ENCODE assay signal across 15 cellular contexts in genomic region chr5:157560560-157560959, GRCh38. TPM values are rescaled to one million over a fixed set of nuclear protein-coding genes. Genes with fewer than 3 reads are reported as not detected.
DNase-seq lines count a peak whose midpoint lies in the region; ATAC-seq and TF ChIP-seq lines count a peak whose summit lies in the region.
"Had no signal": no experiment of that assay in that cellular context is flagged by ENCODE, and none has a peak within 500 bp of the region (broad histone marks: within the 10 kb centered on the region; RNA-seq: fewer than 3 reads in every experiment).

No MANE protein-coding gene starts in this region.

- ATAC-seq in Right ventricle myocardium inferior (no peak), upper lobe of right lung (no peak)
- ATAC-seq in activated CD8-positive, alpha-beta memory T cell treated with anti-CD3 and anti-CD28 coated beads, Interleukin-2, amount 10 ng/mL, durations not matched to agents 7 days and 5 days: no peak

- no peak for TF ChIP-seq EP300 in transverse colon (IDR thresholded peaks at IDR 0.05; ENCODE audit: low read depth)

- H3K9me3 ChIP-seq in right atrium auricular region (no peaks in the 10 kb centered on the region), muscle layer of duodenum (ENCODE audit: control insufficient read depth in 1 of 2, low read length in 2 of 2) (no peaks in the 10 kb centered on the region), transverse colon (no peaks in the 10 kb centered on the region), upper lobe of right lung (no peaks in the 10 kb centered on the region)

- H3K27me3 Mint-ChIP-seq in chondrocyte (ENCODE audit: low read depth): no peaks in the 10 kb centered on the region
- H3K27me3 Mint-ChIP-seq in activated CD8-positive, alpha-beta memory T cell treated with anti-CD3 and anti-CD28 coated beads, Interleukin-2, amount 10 ng/mL, durations not matched to agents 7 days and 5 days: no peaks in the 10 kb centered on the region

- peaks cover 4% of the 10 kb centered on the region for H3K36me3 Mint-ChIP-seq in chondrocyte (ENCODE audit: low read depth)
- H3K36me3 Mint-ChIP-seq in activated CD8-positive, alpha-beta memory T cell treated with anti-CD3 and anti-CD28 coated beads, Interleukin-2, amount 10 ng/mL, durations not matched to agents 7 days and 5 days: peaks cover 90% of the 10 kb centered on the region

- no peaks in the 10 kb centered on the region for H3K27me3 ChIP-seq in right atrium auricular region
- H3K27me3 ChIP-seq in muscle layer of duodenum (ENCODE audit: low read depth, low read length): no peaks in the 10 kb centered on the region
- no peaks in the 10 kb centered on the region for H3K27me3 ChIP-seq in transverse colon
- no peaks in the 10 kb centered on the region for H3K27me3 ChIP-seq in upper lobe of right lung

- intact Hi-C loops in Right ventricle myocardium inferior (cut with DNase I): no loop called here
- intact Hi-C loops in transverse colon (cut with DNase I; ENCODE audit: low total_unique reads): no loop called here
- intact Hi-C loops in upper lobe of right lung (cut with DNase I): loop anchor here (10.0 kb wide), 1 partner anchor 56 kb away; no protein-coding TSS in a partner anchor

- no peak for TF ChIP-seq CTCF in right atrium auricular region (IDR thresholded peaks at IDR 0.05)
- no peak for TF ChIP-seq CTCF in chondrocyte (IDR thresholded peaks at IDR 0.05)
- no peak for TF ChIP-seq CTCF in transverse colon (IDR thresholded peaks at IDR 0.05)
- TF ChIP-seq CTCF in upper lobe of right lung (IDR thresholded peaks at IDR 0.05): no peak

- in situ Hi-C loops in transverse colon (cut with MboI; ENCODE audit: low pct_ligation_motif_present in 1 of 4, low pct_unique_long_range_greater_than_20kb in 1 of 4, low sequenced_read_pairs in 3 of 4): no loop called here

- no peak for TF ChIP-seq POLR2A in transverse colon (IDR thresholded peaks at IDR 0.05)

- H3K4me1 ChIP-seq in right atrium auricular region (peaks cover 0 to 61% of the 10 kb centered on the region in 2 donors), muscle layer of duodenum (ENCODE audit: control insufficient read depth in 1 of 2, insufficient read depth in 2 of 2, low read length in 2 of 2) (peaks cover 12 to 74% of the 10 kb centered on the region in 2 donors), transverse colon (peaks cover 26 to 63% (median 34%) of the 10 kb centered on the region in 4 donors), upper lobe of right lung (peaks cover 35% of the 10 kb centered on the region)

- H3K9me3 Mint-ChIP-seq in chondrocyte (ENCODE audit: low read depth): no peaks in the 10 kb centered on the region
- H3K9me3 Mint-ChIP-seq in activated CD8-positive, alpha-beta memory T cell treated with anti-CD3 and anti-CD28 coated beads, Interleukin-2, amount 10 ng/mL, durations not matched to agents 7 days and 5 days (ENCODE audit: low read depth): no peaks in the 10 kb centered on the region
- H3K9me3 Mint-ChIP-seq: neural crest cell had no signal

- CTCF ChIA-PET in activated CD8-positive, alpha-beta memory T cell treated with anti-CD3 and anti-CD28 coated beads, Interleukin-2, amount 10 ng/mL, durations not matched to agents 7 days and 5 days (lab: Charles Lee): interaction anchor here (1.0 kb wide), 1 partner anchor 17 kb away, joined by 3 read pairs; no protein-coding TSS in a partner anchor

- peak overlapping the region; percentile 81 to 94 for H3K27ac ChIP-seq in right atrium auricular region
- peak overlapping the region; percentile 84 for H3K27ac ChIP-seq in muscle layer of duodenum (ENCODE audit: low read length)
- H3K27ac ChIP-seq in transverse colon: peak overlapping the region; percentile 77 to 86 (median 82)
- no peak overlapping the region for H3K27ac ChIP-seq in upper lobe of right lung

- 18 to 38% methylated on average over 1 of the region's 1 CpG for WGBS in transverse colon (ENCODE audit: low coverage in 1 of 2), 2 donors

- H3K4me1 Mint-ChIP-seq in chondrocyte (ENCODE audit: low read depth): peaks cover 85% of the 10 kb centered on the region
- peaks cover 89% of the 10 kb centered on the region for H3K4me1 Mint-ChIP-seq in activated CD8-positive, alpha-beta memory T cell treated with anti-CD3 and anti-CD28 coated beads, Interleukin-2, amount 10 ng/mL, durations not matched to agents 7 days and 5 days

- H3K36me3 ChIP-seq in right atrium auricular region (peaks cover 8% of the 10 kb centered on the region), muscle layer of duodenum (ENCODE audit: control insufficient read depth in 1 of 2, insufficient read depth in 2 of 2, low read length in 2 of 2) (peaks cover 4 to 15% of the 10 kb centered on the region in 2 donors), transverse colon (no peaks in the 10 kb centered on the region), upper lobe of right lung (no peaks in the 10 kb centered on the region)

- DNase-seq in right atrium auricular region (ENCODE audit: low spot score) (no peak), Right ventricle myocardium inferior (ENCODE audit: missing footprints) (no peak), chondrocyte (ENCODE audit: low spot score) (no peak), transverse colon (no peak), activated T-cell treated with anti-CD3 and anti-CD28 coated beads for 4 hours (no peak), upper lobe of right lung (no peak)
- DNase-seq in activated CD8-positive, alpha-beta memory T cell treated with anti-CD3 and anti-CD28 coated beads, Interleukin-2, amount 10 ng/mL, durations not matched to agents 7 days and 5 days: no peak
- DNase-seq: activated CD4-positive, CD25-positive, alpha-beta regulatory T cell; activated gamma-delta T cell treated with Interleukin-2 at 50 U/mL for 16 hours; glutamatergic neuron; NCI-H146; NCI-H2227 treated with DMSO at 0.1 percent for 48 hours; NK-92 treated with Interleukin-12 subunit alpha and Interleukin-12 subunit beta, amount 100 ng/mL, for 24 hours had no signal

- no peak overlapping the region for H3K4me3 Mint-ChIP-seq in chondrocyte (ENCODE audit: unreplicated experiment)
- no peak overlapping the region for H3K4me3 Mint-ChIP-seq in activated CD8-positive, alpha-beta memory T cell treated with anti-CD3 and anti-CD28 coated beads, Interleukin-2, amount 10 ng/mL, durations not matched to agents 7 days and 5 days
- H3K4me3 Mint-ChIP-seq: neural crest cell had no signal

- H3K4me3 ChIP-seq in right atrium auricular region (no peak overlapping the region), muscle layer of duodenum (ENCODE audit: low read depth in 1 of 2, low read length in 2 of 2) (no peak overlapping the region), transverse colon (no peak overlapping the region), upper lobe of right lung (no peak overlapping the region)

- H3K27ac Mint-ChIP-seq in chondrocyte (ENCODE audit: unreplicated experiment): peak overlapping the region; percentile 76
- no peak overlapping the region for H3K27ac Mint-ChIP-seq in activated CD8-positive, alpha-beta memory T cell treated with anti-CD3 and anti-CD28 coated beads, Interleukin-2, amount 10 ng/mL, durations not matched to agents 7 days and 5 days

RNA-seq across cellular contexts. Expression of gene ADAM19, which starts 15.0 kb away (rescaled TPM):
- total RNA-seq in right atrium auricular region: 10 to 100 TPM; 13.1 to 49.5 TPM
- total RNA-seq in Right ventricle myocardium inferior: 11.3 TPM
- total RNA-seq in chondrocyte: 43.5 to 125 TPM (median 125 TPM) in 3 replicates
- total RNA-seq in transverse colon: 10 to 100 TPM in 3 of 4 donors, 1 to 10 TPM in 1; 4.0 to 28.1 (median 15.1) TPM
- total RNA-seq in upper lobe of right lung: 10.6 TPM
- 100 to 1,000 TPM; 219 to 341 TPM for total RNA-seq in activated CD8-positive, alpha-beta memory T cell treated with anti-CD3 and anti-CD28 coated beads, Interleukin-2, amount 10 ng/mL, durations not matched to agents 7 days and 5 days
